25 cellular contexts compared by ENCODE assay signal in the genomic region with DNA sequence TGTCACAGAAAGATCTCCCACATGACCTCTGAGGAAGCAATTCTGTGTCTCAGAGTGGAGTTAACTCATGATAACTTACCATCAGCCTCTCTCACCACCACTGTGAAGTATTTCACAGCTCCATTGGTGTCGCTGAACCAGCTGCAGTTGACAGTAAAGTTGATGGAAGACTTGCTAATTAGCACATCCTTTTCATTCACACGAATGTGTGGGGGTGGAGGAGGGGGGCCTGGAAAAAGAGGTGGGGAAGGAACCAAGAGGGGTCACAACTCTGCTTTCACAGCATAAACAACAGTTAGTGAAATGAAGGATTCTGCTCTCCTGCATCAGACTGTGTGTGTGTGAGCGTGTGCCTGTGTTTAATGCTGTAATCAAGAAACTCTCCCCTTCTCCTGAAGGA.
"Had no signal": no experiment of that assay in that cellular context is flagged by ENCODE, and none has a peak within 500 bp of the region (broad histone marks: within the 10 kb centered on the region; RNA-seq: fewer than 3 reads in every experiment).

No MANE protein-coding gene starts in this region.

- H3K27ac ChIP-seq: colonic mucosa, pancreas, psoas muscle, sigmoid colon, testis, transverse colon had no signal

- H3K4me3 Mint-ChIP-seq: activated CD4-positive, alpha-beta T cell treated with anti-CD3 and anti-CD28 coated beads for 36 hours; activated CD8-positive, alpha-beta memory T cell treated with anti-CD3 and anti-CD28 coated beads, Interleukin-2, amount 10 ng/mL, durations not matched to agents 7 days and 5 days; activated CD8-positive, alpha-beta T cell treated with anti-CD3 and anti-CD28 coated beads, Interleukin-2, amount 10 ng/mL, durations not matched to agents 7 days and 5 days; naive thymus-derived CD8-positive, alpha-beta T cell; stimulated activated naive B cell treated with anti-CD40 and anti-IgM and Interleukin-4, amounts not matched to agents 10 μg/mL and 1 μg/mL and 100 μg/mL, for 72 hours; T-helper 17 cell had no signal

- H3K4me1 Mint-ChIP-seq: activated CD4-positive, alpha-beta T cell treated with anti-CD3 and anti-CD28 coated beads for 36 hours; activated CD8-positive, alpha-beta memory T cell treated with anti-CD3 and anti-CD28 coated beads, Interleukin-2, amount 10 ng/mL, durations not matched to agents 7 days and 5 days; naive thymus-derived CD8-positive, alpha-beta T cell; stimulated activated naive B cell treated with anti-CD40 and anti-IgM and Interleukin-4, amounts not matched to agents 10 μg/mL and 1 μg/mL and 100 μg/mL, for 72 hours; T-helper 17 cell had no signal

- H3K27me3 ChIP-seq: gastrocnemius medialis, pancreas, sigmoid colon, testis, transverse colon had no signal

- H3K36me3 Mint-ChIP-seq: activated CD8-positive, alpha-beta memory T cell treated with anti-CD3 and anti-CD28 coated beads, Interleukin-2, amount 10 ng/mL, durations not matched to agents 7 days and 5 days; activated naive CD4-positive, alpha-beta T cell treated with anti-CD3 and anti-CD28 coated beads, Interleukin-2, amount 50 U/mL, for 72 hours; naive thymus-derived CD8-positive, alpha-beta T cell; stimulated activated naive B cell treated with anti-CD40 and anti-IgM and Interleukin-4, amounts not matched to agents 10 μg/mL and 1 μg/mL and 100 μg/mL, for 72 hours had no signal

- DNase-seq: activated CD4-positive, alpha-beta T cell treated with anti-CD3 and anti-CD28 coated beads for 36 hours; activated CD4-positive, CD25-positive, alpha-beta regulatory T cell; activated CD8-positive, alpha-beta memory T cell treated with anti-CD3 and anti-CD28 coated beads, Interleukin-2, amount 10 ng/mL, durations not matched to agents 7 days and 5 days; activated CD8-positive, alpha-beta T cell treated with anti-CD3 and anti-CD28 coated beads, Interleukin-2, amount 10 ng/mL, durations not matched to agents 7 days and 5 days; activated naive CD4-positive, alpha-beta T cell; activated T-cell treated with anti-CD3 and anti-CD28 coated beads, Interleukin-2, amount 50 U/mL, for 48 hours; anterior cingulate cortex; colonic mucosa; effector memory CD4-positive, alpha-beta T cell; erythroblast; gastrocnemius medialis; glutamatergic neuron; left colon; naive thymus-derived CD8-positive, alpha-beta T cell; pancreas; psoas muscle; sigmoid colon; small intestine; stimulated activated CD4-positive, alpha-beta T cell treated with anti-CD3 and anti-CD28 coated beads, Interleukin-15, amount 100 ng/mL, for 24 hours; stimulated activated CD4-positive, alpha-beta T cell treated with anti-CD3 and anti-CD28 coated beads, Interleukin-2, amount 100 ng/mL, for 24 hours; stimulated activated naive B cell treated with anti-CD40 and anti-IgM and Interleukin-4, amounts not matched to agents 10 μg/mL and 1 μg/mL and 100 μg/mL, for 72 hours; T-helper 17 cell; testis; transverse colon had no signal

- H3K27ac Mint-ChIP-seq: activated CD4-positive, alpha-beta T cell treated with anti-CD3 and anti-CD28 coated beads for 36 hours; activated CD8-positive, alpha-beta memory T cell treated with anti-CD3 and anti-CD28 coated beads, Interleukin-2, amount 10 ng/mL, durations not matched to agents 7 days and 5 days; activated CD8-positive, alpha-beta T cell treated with anti-CD3 and anti-CD28 coated beads, Interleukin-2, amount 10 ng/mL, durations not matched to agents 7 days and 5 days; activated naive CD4-positive, alpha-beta T cell treated with anti-CD3 and anti-CD28 coated beads, Interleukin-2, amount 50 U/mL, for 72 hours; naive thymus-derived CD8-positive, alpha-beta T cell; stimulated activated naive B cell treated with anti-CD40 and anti-IgM and Interleukin-4, amounts not matched to agents 10 μg/mL and 1 μg/mL and 100 μg/mL, for 72 hours; T-helper 17 cell had no signal

- ATAC-seq: activated CD4-positive, alpha-beta T cell treated with anti-CD3 and anti-CD28 coated beads for 36 hours; activated CD8-positive, alpha-beta memory T cell treated with anti-CD3 and anti-CD28 coated beads, Interleukin-2, amount 10 ng/mL, durations not matched to agents 7 days and 5 days; activated CD8-positive, alpha-beta T cell treated with anti-CD3 and anti-CD28 coated beads, Interleukin-2, amount 10 ng/mL, durations not matched to agents 7 days and 5 days; activated naive CD4-positive, alpha-beta T cell treated with anti-CD3 and anti-CD28 coated beads, Interleukin-2, amount 50 U/mL, for 72 hours; gastrocnemius medialis; left colon; naive thymus-derived CD8-positive, alpha-beta T cell; pancreas; psoas muscle; stimulated activated naive B cell treated with anti-CD40 and anti-IgM and Interleukin-4, amounts not matched to agents 10 μg/mL and 1 μg/mL and 100 μg/mL, for 72 hours; T-helper 17 cell had no signal

- H3K36me3 ChIP-seq: colonic mucosa, gastrocnemius medialis, pancreas, sigmoid colon, transverse colon had no signal

- H3K4me1 ChIP-seq: colonic mucosa, gastrocnemius medialis, pancreas, psoas muscle, sigmoid colon, testis, transverse colon had no signal

- H3K9me3 Mint-ChIP-seq: activated naive CD4-positive, alpha-beta T cell treated with anti-CD3 and anti-CD28 coated beads, Interleukin-2, amount 50 U/mL, for 72 hours; naive thymus-derived CD8-positive, alpha-beta T cell; stimulated activated naive B cell treated with anti-CD40 and anti-IgM and Interleukin-4, amounts not matched to agents 10 μg/mL and 1 μg/mL and 100 μg/mL, for 72 hours had no signal

- H3K9me3 ChIP-seq: colonic mucosa, gastrocnemius medialis, pancreas, psoas muscle, sigmoid colon, testis, transverse colon had no signal

- H3K4me3 ChIP-seq: colonic mucosa, gastrocnemius medialis, pancreas, psoas muscle, sigmoid colon, testis, transverse colon had no signal
